In the genomic region with DNA sequence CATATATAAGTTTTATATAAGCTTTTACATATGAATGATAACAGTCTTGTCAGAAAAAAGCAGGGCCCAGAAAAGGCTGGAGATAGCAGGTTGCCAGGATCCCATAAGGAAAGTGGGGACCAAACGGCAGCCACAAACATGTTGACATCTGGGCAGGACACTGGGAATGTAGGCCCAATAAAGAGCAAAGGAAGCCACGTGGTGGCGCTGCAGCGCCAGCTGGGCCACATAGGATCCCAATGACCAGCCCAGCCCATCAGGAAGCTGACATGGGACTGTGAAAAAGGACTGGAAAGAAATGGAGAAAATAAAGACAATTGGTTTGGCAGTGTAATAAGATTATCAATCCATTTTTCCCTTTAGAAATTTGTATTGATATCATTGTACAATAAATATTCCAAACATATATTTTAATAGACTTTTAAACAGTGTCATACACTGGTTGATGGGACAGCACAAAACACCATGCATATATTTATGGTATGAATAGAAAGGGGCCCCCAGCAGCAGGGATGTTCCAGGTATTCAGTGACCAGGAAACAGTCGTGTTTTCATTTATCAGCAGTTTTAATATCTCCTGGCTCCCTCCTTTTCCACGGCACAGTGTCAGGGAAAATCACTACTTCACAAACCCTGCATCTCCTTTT, we compare ENCODE assay signal across 1 cellular context.
TF ChIP-seq lines count a peak whose summit lies in the region.

No MANE protein-coding gene starts in this region.

TF ChIP-seq in K562, 482 proteins besides CTCF, POLR2A, EP300 and RAD21 (continued from another document):
- TF ChIP-seq CTCFL (IDR thresholded peaks at IDR 0.05; ENCODE audit: borderline replicate concordance, insufficient read depth, low read depth, low read length, poor library complexity, severe bottlenecking) (peak; percentile 32), TCF7 (IDR thresholded peaks at IDR 0.05; ENCODE audit: borderline replicate concordance) (no peak), ARID2 (IDR thresholded peaks at IDR 0.05) (peak; percentile 50; the same call in 1 of the 2 replicates), ZNF24 (IDR thresholded peaks at IDR 0.05) (no peak), ZNF311 (CRISPR knock-in tag; IDR thresholded peaks at IDR 0.05) (no peak), ETV5 (CRISPR knock-in tag; IDR thresholded peaks at IDR 0.05; ENCODE audit: low read depth) (no peak), JUND (IDR thresholded peaks at IDR 0.05; ENCODE audit: borderline replicate concordance, low read depth, low read length) (0 out of 2 replicates have a peak, but pooled peaks have one; percentile 30), JUND (tag; IDR thresholded peaks at IDR 0.05; ENCODE audit: borderline replicate concordance, low read depth, low read length) (no peak), ZNF224 (CRISPR knock-in tag; IDR thresholded peaks at IDR 0.05) (no peak), LCOR (CRISPR knock-in tag; IDR thresholded peaks at IDR 0.05) (no peak), KDM5B (IDR thresholded peaks at IDR 0.05; ENCODE audit: insufficient replicate concordance, low read depth, low read length) (no peak), RFX1 (IDR thresholded peaks at IDR 0.05) (no peak), SP2 (IDR thresholded peaks at IDR 0.05; ENCODE audit: extremely low read depth, low read depth, low read length, poor library complexity, severe bottlenecking) (no peak), SNRNP70 (optimal IDR thresholded peaks at IDR 0.05; ENCODE audit: low read depth, low read length) (no peak), MXI1 (IDR thresholded peaks at IDR 0.05; ENCODE audit: low read depth, low read length) (no peak), TRIM25 (IDR thresholded peaks at IDR 0.05; ENCODE audit: borderline replicate concordance) (no peak), JUN (IDR thresholded peaks at IDR 0.05; ENCODE audit: borderline replicate concordance, low read depth, low read length) (no peak), JUN (CRISPR knock-in tag; IDR thresholded peaks at IDR 0.05; ENCODE audit: borderline replicate concordance) (no peak), SMC3 (conservative IDR thresholded peaks at IDR 0.05; ENCODE audit: insufficient read depth, low read depth, low read length) (peak; percentile 90), MTA1 (IDR thresholded peaks at IDR 0.05; ENCODE audit: borderline replicate concordance) (no peak), ZNF507 (tag; conservative IDR thresholded peaks at IDR 0.05) (peak; percentile 48), ERF (CRISPR knock-in tag; IDR thresholded peaks at IDR 0.05) (no peak), RAD51 (IDR thresholded peaks at IDR 0.05; ENCODE audit: borderline replicate concordance, low read depth) (no peak), XRCC3 (IDR thresholded peaks at IDR 0.05) (no peak), ZBTB8A (IDR thresholded peaks at IDR 0.05; ENCODE audit: partially characterized antibody) (no peak), ZSCAN32 (CRISPR knock-in tag; IDR thresholded peaks at IDR 0.05) (no peak), RBM25 (IDR thresholded peaks at IDR 0.05; ENCODE audit: low read depth, low read length, severe bottlenecking) (no peak), CCAR2 (IDR thresholded peaks at IDR 0.05; ENCODE audit: low read depth, low read length) (no peak), NONO (IDR thresholded peaks at IDR 0.05; ENCODE audit: low read depth in 2 of 2, low read length in 1 of 2) (no peak), ZNF589 (CRISPR knock-in tag; IDR thresholded peaks at IDR 0.05; ENCODE audit: low read depth) (no peak), ZNF282 (CRISPR knock-in tag; IDR thresholded peaks at IDR 0.05) (no peak), PML (IDR thresholded peaks at IDR 0.05; ENCODE audit: low read length) (no peak), SMARCA4 (IDR thresholded peaks at IDR 0.05) (0 out of 2 replicates have a peak, but pooled peaks have one; percentile 18), ZFPM2 (CRISPR knock-in tag; IDR thresholded peaks at IDR 0.05) (no peak), FOXJ3 (CRISPR knock-in tag; IDR thresholded peaks at IDR 0.05) (no peak), HCFC1 (IDR thresholded peaks at IDR 0.05; ENCODE audit: low read depth, low read length) (no peak), NCOA4 (IDR thresholded peaks at IDR 0.05; ENCODE audit: partially characterized antibody) (no peak), HMGN3 (IDR thresholded peaks at IDR 0.05; ENCODE audit: borderline replicate concordance, extremely low read depth, insufficient read length, low read depth, low read length) (no peak), NCOA6 (IDR thresholded peaks at IDR 0.05) (no peak), SAFB2 (IDR thresholded peaks at IDR 0.05; ENCODE audit: borderline replicate concordance, low read depth, low read length, severe bottlenecking) (no peak), ZNF830 (CRISPR knock-in tag; IDR thresholded peaks at IDR 0.05) (no peak)
- TF ChIP-seq, protein P1, sequence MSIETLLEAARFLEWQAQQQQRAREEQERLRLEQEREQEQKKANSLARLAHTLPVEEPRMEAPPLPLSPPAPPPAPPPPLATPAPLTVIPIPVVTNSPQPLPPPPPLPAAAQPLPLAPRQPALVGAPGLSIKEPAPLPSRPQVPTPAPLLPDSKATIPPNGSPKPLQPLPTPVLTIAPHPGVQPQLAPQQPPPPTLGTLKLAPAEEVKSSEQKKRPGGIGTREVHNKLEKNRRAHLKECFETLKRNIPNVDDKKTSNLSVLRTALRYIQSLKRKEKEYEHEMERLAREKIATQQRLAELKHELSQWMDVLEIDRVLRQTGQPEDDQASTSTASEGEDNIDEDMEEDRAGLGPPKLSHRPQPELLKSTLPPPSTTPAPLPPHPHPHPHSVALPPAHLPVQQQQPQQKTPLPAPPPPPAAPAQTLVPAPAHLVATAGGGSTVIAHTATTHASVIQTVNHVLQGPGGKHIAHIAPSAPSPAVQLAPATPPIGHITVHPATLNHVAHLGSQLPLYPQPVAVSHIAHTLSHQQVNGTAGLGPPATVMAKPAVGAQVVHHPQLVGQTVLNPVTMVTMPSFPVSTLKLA (conservative IDR thresholded peaks at IDR 0.05): peak in 1 of 2 experiments; percentile 35; a peak in 1 of 4 replicates
- TF ChIP-seq, protein P2, sequence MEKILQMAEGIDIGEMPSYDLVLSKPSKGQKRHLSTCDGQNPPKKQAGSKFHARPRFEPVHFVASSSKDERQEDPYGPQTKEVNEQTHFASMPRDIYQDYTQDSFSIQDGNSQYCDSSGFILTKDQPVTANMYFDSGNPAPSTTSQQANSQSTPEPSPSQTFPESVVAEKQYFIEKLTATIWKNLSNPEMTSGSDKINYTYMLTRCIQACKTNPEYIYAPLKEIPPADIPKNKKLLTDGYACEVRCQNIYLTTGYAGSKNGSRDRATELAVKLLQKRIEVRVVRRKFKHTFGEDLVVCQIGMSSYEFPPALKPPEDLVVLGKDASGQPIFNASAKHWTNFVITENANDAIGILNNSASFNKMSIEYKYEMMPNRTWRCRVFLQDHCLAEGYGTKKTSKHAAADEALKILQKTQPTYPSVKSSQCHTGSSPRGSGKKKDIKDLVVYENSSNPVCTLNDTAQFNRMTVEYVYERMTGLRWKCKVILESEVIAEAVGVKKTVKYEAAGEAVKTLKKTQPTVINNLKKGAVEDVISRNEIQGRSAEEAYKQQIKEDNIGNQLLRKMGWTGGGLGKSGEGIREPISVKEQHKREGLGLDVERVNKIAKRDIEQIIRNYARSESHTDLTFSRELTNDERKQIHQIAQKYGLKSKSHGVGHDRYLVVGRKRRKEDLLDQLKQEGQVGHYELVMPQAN (IDR thresholded peaks at IDR 0.05; ENCODE audit: borderline replicate concordance): no peak
- TF ChIP-seq, protein P3, sequence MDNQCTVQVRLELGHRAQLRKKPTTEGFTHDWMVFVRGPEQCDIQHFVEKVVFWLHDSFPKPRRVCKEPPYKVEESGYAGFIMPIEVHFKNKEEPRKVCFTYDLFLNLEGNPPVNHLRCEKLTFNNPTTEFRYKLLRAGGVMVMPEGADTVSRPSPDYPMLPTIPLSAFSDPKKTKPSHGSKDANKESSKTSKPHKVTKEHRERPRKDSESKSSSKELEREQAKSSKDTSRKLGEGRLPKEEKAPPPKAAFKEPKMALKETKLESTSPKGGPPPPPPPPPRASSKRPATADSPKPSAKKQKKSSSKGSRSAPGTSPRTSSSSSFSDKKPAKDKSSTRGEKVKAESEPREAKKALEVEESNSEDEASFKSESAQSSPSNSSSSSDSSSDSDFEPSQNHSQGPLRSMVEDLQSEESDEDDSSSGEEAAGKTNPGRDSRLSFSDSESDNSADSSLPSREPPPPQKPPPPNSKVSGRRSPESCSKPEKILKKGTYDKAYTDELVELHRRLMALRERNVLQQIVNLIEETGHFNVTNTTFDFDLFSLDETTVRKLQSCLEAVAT (IDR thresholded peaks at IDR 0.05): no peak
- TF ChIP-seq, protein P4, sequence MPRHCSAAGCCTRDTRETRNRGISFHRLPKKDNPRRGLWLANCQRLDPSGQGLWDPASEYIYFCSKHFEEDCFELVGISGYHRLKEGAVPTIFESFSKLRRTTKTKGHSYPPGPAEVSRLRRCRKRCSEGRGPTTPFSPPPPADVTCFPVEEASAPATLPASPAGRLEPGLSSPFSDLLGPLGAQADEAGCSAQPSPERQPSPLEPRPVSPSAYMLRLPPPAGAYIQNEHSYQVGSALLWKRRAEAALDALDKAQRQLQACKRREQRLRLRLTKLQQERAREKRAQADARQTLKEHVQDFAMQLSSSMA (CRISPR knock-in tag; IDR thresholded peaks at IDR 0.05): no peak
